2 cellular contexts compared by ENCODE assay signal in the genomic region with DNA sequence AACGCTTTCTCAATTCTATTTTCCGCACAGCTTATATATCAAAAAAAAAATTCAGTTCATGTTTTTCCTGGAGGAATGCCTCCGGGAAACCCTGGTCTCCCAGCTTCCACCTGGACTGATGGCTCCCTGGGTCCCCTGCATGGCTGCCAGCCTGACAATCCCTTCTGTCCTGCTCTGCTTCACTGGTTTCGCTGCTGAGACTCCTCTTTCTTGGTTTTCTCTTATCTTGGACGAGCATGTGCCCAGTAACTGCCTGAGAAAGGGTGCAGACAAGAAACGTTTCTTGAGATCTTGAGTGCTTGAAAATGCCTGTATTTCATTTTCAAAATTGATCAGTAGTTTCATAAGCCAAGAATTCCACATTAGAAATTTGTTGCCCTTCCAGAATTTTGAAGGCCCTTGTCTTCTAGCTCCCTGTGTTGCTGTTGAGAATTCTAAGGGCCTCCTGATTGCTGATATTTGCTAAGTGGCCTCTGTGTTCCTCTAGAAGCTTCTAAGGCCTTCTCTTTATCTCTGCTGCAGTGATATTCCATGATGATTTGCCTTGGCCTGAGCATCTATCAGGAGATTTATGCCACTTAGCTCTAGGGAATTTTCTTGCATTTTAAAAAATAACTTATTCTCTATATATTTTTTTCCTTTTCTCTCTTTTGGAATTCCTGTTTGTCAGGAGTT.
TF ChIP-seq lines count a peak whose summit lies in the region.

No MANE protein-coding gene starts in this region.

TF ChIP-seq in K562, 482 proteins besides CTCF, POLR2A, EP300 and RAD21 (continues in another document):
- TF ChIP-seq BDP1 (IDR thresholded peaks at IDR 0.05; ENCODE audit: insufficient read depth, insufficient read length) (no peak), TOE1 (IDR thresholded peaks at IDR 0.05; ENCODE audit: borderline replicate concordance) (no peak), TOE1 (CRISPR knock-in tag; IDR thresholded peaks at IDR 0.05; ENCODE audit: borderline replicate concordance, low read depth) (no peak), RBM34 (IDR thresholded peaks at IDR 0.05; ENCODE audit: borderline replicate concordance, insufficient read depth, low read length) (no peak), SNRNP70 (optimal IDR thresholded peaks at IDR 0.05; ENCODE audit: low read depth, low read length) (no peak), NR4A1 (CRISPR knock-in tag; IDR thresholded peaks at IDR 0.05) (no peak), NR4A1 (tag; IDR thresholded peaks at IDR 0.05) (no peak), CBX1 (IDR thresholded peaks at IDR 0.05; ENCODE audit: low read depth) (no peak; the same call in 1 of the 2 replicates), FOXJ3 (CRISPR knock-in tag; IDR thresholded peaks at IDR 0.05) (no peak), ETS2 (tag; IDR thresholded peaks at IDR 0.05; ENCODE audit: borderline replicate concordance, poor library complexity, severe bottlenecking) (no peak), JUNB (CRISPR knock-in tag; conservative IDR thresholded peaks at IDR 0.05) (no peak), RFX1 (IDR thresholded peaks at IDR 0.05) (no peak), ARID2 (IDR thresholded peaks at IDR 0.05) (no peak), TSC22D4 (tag; IDR thresholded peaks at IDR 0.05) (no peak), NFIX (CRISPR knock-in tag; IDR thresholded peaks at IDR 0.05; ENCODE audit: low read depth) (no peak), ZNF79 (CRISPR knock-in tag; IDR thresholded peaks at IDR 0.05; ENCODE audit: low read depth) (0 out of 2 replicates have a peak, but pooled peaks have one; percentile 43), POLR2H (tag; IDR thresholded peaks at IDR 0.05; ENCODE audit: low read depth) (no peak), DPF2 (IDR thresholded peaks at IDR 0.05) (peak; percentile 70), ZNF408 (CRISPR knock-in tag; IDR thresholded peaks at IDR 0.05; ENCODE audit: low read depth) (no peak), SRSF9 (IDR thresholded peaks at IDR 0.05; ENCODE audit: borderline replicate concordance, low read depth, low read length) (no peak), ZBED1 (IDR thresholded peaks at IDR 0.05) (no peak)
- TF ChIP-seq, protein P1, sequence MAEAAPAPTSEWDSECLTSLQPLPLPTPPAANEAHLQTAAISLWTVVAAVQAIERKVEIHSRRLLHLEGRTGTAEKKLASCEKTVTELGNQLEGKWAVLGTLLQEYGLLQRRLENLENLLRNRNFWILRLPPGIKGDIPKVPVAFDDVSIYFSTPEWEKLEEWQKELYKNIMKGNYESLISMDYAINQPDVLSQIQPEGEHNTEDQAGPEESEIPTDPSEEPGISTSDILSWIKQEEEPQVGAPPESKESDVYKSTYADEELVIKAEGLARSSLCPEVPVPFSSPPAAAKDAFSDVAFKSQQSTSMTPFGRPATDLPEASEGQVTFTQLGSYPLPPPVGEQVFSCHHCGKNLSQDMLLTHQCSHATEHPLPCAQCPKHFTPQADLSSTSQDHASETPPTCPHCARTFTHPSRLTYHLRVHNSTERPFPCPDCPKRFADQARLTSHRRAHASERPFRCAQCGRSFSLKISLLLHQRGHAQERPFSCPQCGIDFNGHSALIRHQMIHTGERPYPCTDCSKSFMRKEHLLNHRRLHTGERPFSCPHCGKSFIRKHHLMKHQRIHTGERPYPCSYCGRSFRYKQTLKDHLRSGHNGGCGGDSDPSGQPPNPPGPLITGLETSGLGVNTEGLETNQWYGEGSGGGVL (CRISPR knock-in tag; IDR thresholded peaks at IDR 0.05): no peak
- TF ChIP-seq, protein P2, sequence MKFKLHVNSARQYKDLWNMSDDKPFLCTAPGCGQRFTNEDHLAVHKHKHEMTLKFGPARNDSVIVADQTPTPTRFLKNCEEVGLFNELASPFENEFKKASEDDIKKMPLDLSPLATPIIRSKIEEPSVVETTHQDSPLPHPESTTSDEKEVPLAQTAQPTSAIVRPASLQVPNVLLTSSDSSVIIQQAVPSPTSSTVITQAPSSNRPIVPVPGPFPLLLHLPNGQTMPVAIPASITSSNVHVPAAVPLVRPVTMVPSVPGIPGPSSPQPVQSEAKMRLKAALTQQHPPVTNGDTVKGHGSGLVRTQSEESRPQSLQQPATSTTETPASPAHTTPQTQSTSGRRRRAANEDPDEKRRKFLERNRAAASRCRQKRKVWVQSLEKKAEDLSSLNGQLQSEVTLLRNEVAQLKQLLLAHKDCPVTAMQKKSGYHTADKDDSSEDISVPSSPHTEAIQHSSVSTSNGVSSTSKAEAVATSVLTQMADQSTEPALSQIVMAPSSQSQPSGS (CRISPR knock-in tag; IDR thresholded peaks at IDR 0.05): no peak
- TF ChIP-seq, protein P3, sequence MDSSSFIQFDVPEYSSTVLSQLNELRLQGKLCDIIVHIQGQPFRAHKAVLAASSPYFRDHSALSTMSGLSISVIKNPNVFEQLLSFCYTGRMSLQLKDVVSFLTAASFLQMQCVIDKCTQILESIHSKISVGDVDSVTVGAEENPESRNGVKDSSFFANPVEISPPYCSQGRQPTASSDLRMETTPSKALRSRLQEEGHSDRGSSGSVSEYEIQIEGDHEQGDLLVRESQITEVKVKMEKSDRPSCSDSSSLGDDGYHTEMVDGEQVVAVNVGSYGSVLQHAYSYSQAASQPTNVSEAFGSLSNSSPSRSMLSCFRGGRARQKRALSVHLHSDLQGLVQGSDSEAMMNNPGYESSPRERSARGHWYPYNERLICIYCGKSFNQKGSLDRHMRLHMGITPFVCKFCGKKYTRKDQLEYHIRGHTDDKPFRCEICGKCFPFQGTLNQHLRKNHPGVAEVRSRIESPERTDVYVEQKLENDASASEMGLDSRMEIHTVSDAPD (CRISPR knock-in tag; IDR thresholded peaks at IDR 0.05): no peak
- TF ChIP-seq, protein P4, sequence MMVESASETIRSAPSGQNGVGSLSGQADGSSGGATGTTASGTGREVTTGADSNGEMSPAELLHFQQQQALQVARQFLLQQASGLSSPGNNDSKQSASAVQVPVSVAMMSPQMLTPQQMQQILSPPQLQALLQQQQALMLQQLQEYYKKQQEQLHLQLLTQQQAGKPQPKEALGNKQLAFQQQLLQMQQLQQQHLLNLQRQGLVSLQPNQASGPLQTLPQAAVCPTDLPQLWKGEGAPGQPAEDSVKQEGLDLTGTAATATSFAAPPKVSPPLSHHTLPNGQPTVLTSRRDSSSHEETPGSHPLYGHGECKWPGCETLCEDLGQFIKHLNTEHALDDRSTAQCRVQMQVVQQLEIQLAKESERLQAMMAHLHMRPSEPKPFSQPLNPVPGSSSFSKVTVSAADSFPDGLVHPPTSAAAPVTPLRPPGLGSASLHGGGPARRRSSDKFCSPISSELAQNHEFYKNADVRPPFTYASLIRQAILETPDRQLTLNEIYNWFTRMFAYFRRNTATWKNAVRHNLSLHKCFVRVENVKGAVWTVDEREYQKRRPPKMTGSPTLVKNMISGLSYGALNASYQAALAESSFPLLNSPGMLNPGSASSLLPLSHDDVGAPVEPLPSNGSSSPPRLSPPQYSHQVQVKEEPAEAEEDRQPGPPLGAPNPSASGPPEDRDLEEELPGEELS (CRISPR knock-in tag; IDR thresholded peaks at IDR 0.05; ENCODE audit: borderline replicate concordance): no peak

TF ChIP-seq in SK-N-SH, 30 proteins besides CTCF, POLR2A, EP300 and RAD21 (continued from another document):
- TF ChIP-seq CHD2 (IDR thresholded peaks at IDR 0.05; ENCODE audit: low read length, partially characterized antibody): no peak
- no peak for TF ChIP-seq SIN3A (IDR thresholded peaks at IDR 0.05; ENCODE audit: borderline replicate concordance, low read depth, low read length)
- TF ChIP-seq, protein P5, sequence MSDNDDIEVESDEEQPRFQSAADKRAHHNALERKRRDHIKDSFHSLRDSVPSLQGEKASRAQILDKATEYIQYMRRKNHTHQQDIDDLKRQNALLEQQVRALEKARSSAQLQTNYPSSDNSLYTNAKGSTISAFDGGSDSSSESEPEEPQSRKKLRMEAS (IDR thresholded peaks at IDR 0.05; ENCODE audit: low read depth): no peak
